ENCODE assay signal across 8 cellular contexts in genomic region chr1:155078496-155079209, GRCh38. TPM values are rescaled to one million over a fixed set of nuclear protein-coding genes. Genes with fewer than 3 reads are reported as not detected.
A peak's percentile ranks its signal among the peaks of the same experiment; 100 is the strongest.
DNase-seq lines count a peak whose midpoint lies in the region; ATAC-seq lines count a peak whose summit lies in the region.

A gene with protein sequence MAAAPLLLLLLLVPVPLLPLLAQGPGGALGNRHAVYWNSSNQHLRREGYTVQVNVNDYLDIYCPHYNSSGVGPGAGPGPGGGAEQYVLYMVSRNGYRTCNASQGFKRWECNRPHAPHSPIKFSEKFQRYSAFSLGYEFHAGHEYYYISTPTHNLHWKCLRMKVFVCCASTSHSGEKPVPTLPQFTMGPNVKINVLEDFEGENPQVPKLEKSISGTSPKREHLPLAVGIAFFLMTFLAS (plus strand): TSS chr1:155078837. CDS start chr1:155078942, 105 bp downstream.

- peaks cover 1% of the 10 kb centered on the region for H3K36me3 Mint-ChIP-seq in activated CD4-positive, alpha-beta T cell treated with anti-CD3 and anti-CD28 coated beads for 36 hours (ENCODE audit: low read depth)
- peaks cover 0 to 8% of the 10 kb centered on the region in 2 donors for H3K36me3 Mint-ChIP-seq in naive B cell

- no peaks in the 10 kb centered on the region for H3K9me3 Mint-ChIP-seq in activated CD4-positive, alpha-beta T cell treated with anti-CD3 and anti-CD28 coated beads for 36 hours (ENCODE audit: low read depth)
- H3K9me3 Mint-ChIP-seq in naive B cell: peaks cover 0 to 3% (median 0%) of the 10 kb centered on the region in 7 donors

- H3K9me3 ChIP-seq in esophagus (ENCODE audit: control insufficient read depth in 2 of 2, insufficient read depth in 1 of 2, low read depth in 1 of 2, low read length in 1 of 2): no peaks in the 10 kb centered on the region

- H3K4me3 Mint-ChIP-seq in activated CD4-positive, alpha-beta T cell treated with anti-CD3 and anti-CD28 coated beads for 36 hours: peak within 1 kb of the TSS; percentile 61
- peak within 1 kb of the TSS; percentile 66 to 96 (median 84) for H3K4me3 Mint-ChIP-seq in naive B cell

- peaks cover 3 to 38% of the 10 kb centered on the region in 2 donors for H3K4me1 ChIP-seq in esophagus (ENCODE audit: control insufficient read depth in 2 of 2, insufficient read depth in 2 of 2, low read length in 1 of 2)

- H3K27me3 Mint-ChIP-seq in activated CD4-positive, alpha-beta T cell treated with anti-CD3 and anti-CD28 coated beads for 36 hours: peaks cover 31% of the 10 kb centered on the region
- peaks cover 31 to 39% (median 37%) of the 10 kb centered on the region in 3 donors for H3K27me3 Mint-ChIP-seq in naive B cell

- H3K4me1 Mint-ChIP-seq in activated CD4-positive, alpha-beta T cell treated with anti-CD3 and anti-CD28 coated beads for 36 hours: peaks cover 46% of the 10 kb centered on the region
- peaks cover 42 to 50% (median 45%) of the 10 kb centered on the region in 3 donors for H3K4me1 Mint-ChIP-seq in naive B cell

- no peaks in the 10 kb centered on the region for H3K36me3 ChIP-seq in esophagus (ENCODE audit: control insufficient read depth in 2 of 2, insufficient read depth in 2 of 2, low read length in 1 of 2)

- peak within 1 kb of the TSS; percentile 54 to 72 for H3K27ac ChIP-seq in esophagus (ENCODE audit: low read depth in 2 of 2, low read length in 1 of 2)
- no peak within 1 kb of the TSS for H3K27ac ChIP-seq in substantia nigra (ENCODE audit: low read depth, low read length, poor library complexity, severe bottlenecking)

- H3K4me3 ChIP-seq in esophagus (ENCODE audit: low read depth in 1 of 2, low read length in 2 of 2): peak within 1 kb of the TSS; percentile 64 to 72

- intact Hi-C loops in activated CD4-positive, alpha-beta T cell treated with anti-CD3 and anti-CD28 coated beads for 36 hours (cut with DNase I, micrococcal nuclease): loop anchor here in 1 of 2 experiments (1.0 kb wide), 1 partner anchor 14 kb away; no protein-coding TSS in a partner anchor

- H3K27ac Mint-ChIP-seq in activated CD4-positive, alpha-beta T cell treated with anti-CD3 and anti-CD28 coated beads for 36 hours: peak within 1 kb of the TSS; percentile 15
- peak within 1 kb of the TSS in 4 of 6 donors; percentile 53 to 83 (median 58) for H3K27ac Mint-ChIP-seq in naive B cell

- peaks cover 0 to 3% of the 10 kb centered on the region in 2 donors for H3K27me3 ChIP-seq in esophagus (ENCODE audit: control insufficient read depth in 1 of 2, insufficient read depth in 2 of 2, low read length in 2 of 2)

- POLR2A ChIA-PET in activated CD4-positive, alpha-beta T cell treated with anti-CD3 and anti-CD28 coated beads for 36 hours (lab: Charles Lee): interaction anchor here (0.5 kb wide), 1 partner anchor 66 kb away, joined by 3 read pairs; no protein-coding TSS in a partner anchor

- CTCF ChIA-PET in activated CD4-positive, alpha-beta T cell treated with anti-CD3 and anti-CD28 coated beads for 36 hours (lab: Charles Lee): interaction anchor here (0.7 to 2.9 kb wide), 7 partner anchors 8 to 96 kb away, joined by 3 to 20 read pairs (median 5); partner anchors contain the start of genes ADAM15, EFNA4 and TRIM46

- DNase-seq in activated CD4-positive, alpha-beta T cell treated with anti-CD3 and anti-CD28 coated beads for 36 hours: peak; percentile 83
- no peak for DNase-seq in activated CD4-positive, alpha-beta T cell treated with anti-CD3 and anti-CD28 coated beads for 1 hour
- peak; percentile 78 for DNase-seq in NCI-H345 treated with DMSO at 0.1 percent for 48 hours (lab: John Stamatoyannopoulos, UW; ENCODE audit: unreplicated experiment)
- DNase-seq in activated T-cell treated with anti-CD3 and anti-CD28 coated beads for 48 hours (ENCODE audit: low read depth): peak; percentile 66
- peak; percentile 50 for DNase-seq in naive B cell
- DNase-seq in substantia nigra (lab: John Stamatoyannopoulos, UW): peak in 32 of 49 donors; percentile 8 to 86 (median 48)

- peak; percentile 34 for ATAC-seq in activated CD4-positive, alpha-beta T cell treated with anti-CD3 and anti-CD28 coated beads for 36 hours
- ATAC-seq in naive B cell (ENCODE audit: low read depth in 2 of 2): peak; percentile 37 to 38
- no peak for ATAC-seq in HG02970 (IDR thresholded peaks at IDR 0.05; ENCODE audit: low FRiP score, unreplicated experiment)

- 1 to 3% methylated on average over 33 to 59 of the region's 59 CpGs for WGBS in esophagus, 2 donors

RNA-seq across cellular contexts. Expression of the gene that starts here (rescaled TPM):
- 1 to 10 TPM; 5.1 to 6.9 TPM for total RNA-seq in activated CD4-positive, alpha-beta T cell treated with anti-CD3 and anti-CD28 coated beads for 36 hours
- polyA plus RNA-seq in esophagus: 10 to 100 TPM; 16.3 to 21.7 TPM
- 1 to 10 TPM in 3 of 6 donors, under 1 TPM in 2, not detected in 1; 0.54 to 2.9 (median 2.1) TPM for polyA plus RNA-seq in naive B cell (ENCODE audit: low read depth in 6 of 6)

Comparison
In these comparisons a context has a peak if more than half of its experiments do, and no peak if none do; other contexts are left out.
1. RNA of the gene that starts here (polyA plus RNA-seq): 16.3 to 21.7 TPM in esophagus; 0.54 to 2.9 TPM in naive B cell; every median in the first group is over 4 times any median in the second.